ENCODE assay signal across 1 cellular context in genomic region chr1:54352755-54353154, GRCh38.
TF ChIP-seq lines count a peak whose summit lies in the region.

No MANE protein-coding gene starts in this region.

TF ChIP-seq in WTC11, 78 proteins besides CTCF, POLR2A, EP300 and RAD21 (continued from another document):
- TF ChIP-seq HMGXB4 (CRISPR knock-in tag; IDR thresholded peaks at IDR 0.05) (no peak), TEAD1 (CRISPR knock-in tag; IDR thresholded peaks at IDR 0.05) (no peak), FOXJ3 (CRISPR knock-in tag; IDR thresholded peaks at IDR 0.05; ENCODE audit: borderline replicate concordance) (no peak), USF2 (CRISPR knock-in tag; IDR thresholded peaks at IDR 0.05) (no peak), GRHL2 (CRISPR knock-in tag; IDR thresholded peaks at IDR 0.05; ENCODE audit: insufficient replicate concordance, severe bottlenecking) (no peak)
TF ChIP-seq in WTC11: peak in this region for 0.
